9 cellular contexts compared by ENCODE assay signal in the genomic region with DNA sequence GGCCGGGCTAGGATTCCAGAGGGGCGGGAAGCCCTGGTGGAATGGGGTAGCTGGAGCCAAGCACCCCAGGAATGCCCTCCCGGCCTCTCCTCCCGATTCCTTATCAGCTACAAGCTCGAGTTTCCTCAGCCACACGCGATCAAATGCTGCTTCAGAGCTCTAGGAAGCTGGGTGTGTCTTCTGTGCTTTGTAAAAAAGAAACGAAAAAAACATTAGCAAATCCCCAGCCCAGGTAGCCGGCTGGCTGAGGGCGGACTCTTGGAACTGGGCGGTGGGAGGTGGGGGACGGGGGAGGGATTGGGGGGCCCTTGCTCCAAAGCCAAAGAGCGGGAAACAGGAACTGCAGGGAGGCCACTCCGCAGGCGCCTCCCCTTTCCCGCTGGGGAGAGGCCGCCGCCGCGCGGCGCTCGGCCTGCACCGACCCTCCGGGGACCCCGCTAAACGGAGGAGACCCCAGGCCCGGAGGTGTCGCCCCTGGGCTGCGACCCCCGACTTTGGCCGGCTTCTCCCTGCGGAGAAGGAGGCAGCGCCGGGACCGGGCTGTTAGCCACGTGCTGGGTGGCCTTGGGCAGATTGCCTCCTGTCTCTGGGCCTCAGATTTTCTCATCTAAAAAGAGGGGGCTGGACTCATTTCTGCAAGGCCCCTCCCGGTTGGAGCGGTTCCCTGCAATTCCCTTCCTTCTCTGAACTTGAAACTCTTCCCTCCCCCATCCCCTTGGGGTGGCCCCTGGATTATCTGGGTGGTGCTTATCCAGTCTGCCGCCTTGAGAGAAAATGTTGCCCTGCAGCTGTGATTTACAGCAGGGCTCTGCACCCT. TPM values are rescaled to one million over a fixed set of nuclear protein-coding genes. Genes with fewer than 3 reads are reported as not detected.
A peak's percentile ranks its signal among the peaks of the same experiment; 100 is the strongest.
DNase-seq lines count a peak whose midpoint lies in the region; ATAC-seq, FAIRE-seq and TF ChIP-seq lines count a peak whose summit lies in the region.
"Had no signal": no experiment of that assay in that cellular context is flagged by ENCODE, and none has a peak within 500 bp of the region (broad histone marks: within the 10 kb centered on the region; RNA-seq: fewer than 3 reads in every experiment).

No MANE protein-coding gene starts in this region.

- peaks cover 14% of the 10 kb centered on the region for H3K4me1 ChIP-seq in body of pancreas
- peaks cover 5% of the 10 kb centered on the region for H3K4me1 ChIP-seq in keratinocyte (ENCODE audit: control insufficient read depth, extremely low read depth, insufficient read depth, low read length)
- peaks cover 8% of the 10 kb centered on the region for H3K4me1 ChIP-seq in stomach smooth muscle (ENCODE audit: control insufficient read depth, insufficient read depth, low read length)

- no TSS peak for BruUV-seq in Calu3 (replicated peaks; lab: Mats Ljungman, UMichigan)

- peak overlapping the region; percentile 56 for H3K4me2 ChIP-seq in keratinocyte (ENCODE audit: control insufficient read depth, extremely low read depth, insufficient read depth, low read depth, low read length)

- TF ChIP-seq CTCF in Calu3 (IDR thresholded peaks at IDR 0.05; ENCODE audit: unreplicated experiment) (no peak), body of pancreas (IDR thresholded peaks at IDR 0.05) (peak in 3 of 7 experiments; percentile 18 to 31 (median 25)), keratinocyte (optimal IDR thresholded peaks at IDR 0.05 in 1 of 3, IDR thresholded peaks at IDR 0.05 in 1 of 3, conservative IDR thresholded peaks at IDR 0.05 in 1 of 3; ENCODE audit: extremely low read depth in 1 of 3, insufficient read depth in 2 of 3, low read length in 3 of 3) (peak in 1 of 3 experiments; percentile 26)

- H3K4me3 ChIP-seq in body of pancreas (peak overlapping the region; percentile 18 to 48), keratinocyte (ENCODE audit: control insufficient read depth in 2 of 3, extremely low read depth in 1 of 3, insufficient read depth in 2 of 3, low read depth in 1 of 3, low read length in 3 of 3) (peak overlapping the region in 2 of 3 experiments; percentile 18 to 38), stomach smooth muscle (ENCODE audit: low read length in 2 of 2) (peak overlapping the region; percentile 40 to 64)

- H3K79me2 ChIP-seq in keratinocyte (ENCODE audit: control insufficient read depth, insufficient read depth, low read length) = no peaks in the 10 kb centered on the region

- H3K9me3 ChIP-seq in body of pancreas = no peaks in the 10 kb centered on the region
- H3K9me3 ChIP-seq in keratinocyte (ENCODE audit: control insufficient read depth, low read depth, low read length) = peaks cover 6% of the 10 kb centered on the region
- no peaks in the 10 kb centered on the region for H3K9me3 ChIP-seq in stomach smooth muscle (ENCODE audit: control insufficient read depth in 2 of 2, low read length in 2 of 2)

- no peaks in the 10 kb centered on the region for H3K9me1 ChIP-seq in keratinocyte (ENCODE audit: control insufficient read depth, extremely low read depth, insufficient read depth, low read length)

- FAIRE-seq in keratinocyte (lab: Jason Lieb, UNC) = peak; percentile 39

- H3K9ac ChIP-seq in keratinocyte (ENCODE audit: control insufficient read depth, extremely low read depth, insufficient read depth, low read length) = peak overlapping the region; percentile 63
- H3K9ac ChIP-seq in stomach smooth muscle (ENCODE audit: low read length in 2 of 2) = peak overlapping the region; percentile 21 to 37

- DNase-seq in Calu3 (peak; percentile 65), HuH-7 (ENCODE audit: low spot score) (peak; percentile 64), body of pancreas (peak; percentile 68 to 87 (median 76)), keratinocyte (ENCODE audit: low read depth, low spot score) (no peak), NCI-H1930 (lab: John Stamatoyannopoulos, UW) (no peak), RPMI8226 (no peak), GDM1 (lab: John Stamatoyannopoulos, UW) (no peak)

- peak; percentile 84 for ATAC-seq in body of pancreas

- no peaks in the 10 kb centered on the region for H3K36me3 ChIP-seq in body of pancreas (replicated peaks in 1 of 2; ENCODE audit: insufficient read depth in 1 of 2, low read depth in 2 of 2)
- H3K36me3 ChIP-seq in keratinocyte (ENCODE audit: control insufficient read depth in 2 of 2, extremely low read depth in 1 of 2, insufficient read depth in 2 of 2, low read length in 2 of 2) = no peaks in the 10 kb centered on the region
- H3K36me3 ChIP-seq in stomach smooth muscle (ENCODE audit: control insufficient read depth in 2 of 2, insufficient read depth in 2 of 2, low read length in 2 of 2) = no peaks in the 10 kb centered on the region

- no peaks in the 10 kb centered on the region for H3K27me3 ChIP-seq in body of pancreas
- no peaks in the 10 kb centered on the region for H3K27me3 ChIP-seq in keratinocyte (ENCODE audit: control insufficient read depth, extremely low read depth, insufficient read depth, low read length)
- no peaks in the 10 kb centered on the region for H3K27me3 ChIP-seq in stomach smooth muscle (ENCODE audit: control insufficient read depth in 1 of 2, insufficient read depth in 2 of 2, low read length in 2 of 2)

- H2AFZ ChIP-seq in keratinocyte (ENCODE audit: control insufficient read depth, low read length) = peak overlapping the region; percentile 84

- 2 to 3% methylated on average over 14 to 37 of the region's 40 CpGs for WGBS in body of pancreas, 2 donors

- H3K9me3 Mint-ChIP-seq in Calu3 (ENCODE audit: low read depth, unreplicated experiment) = peaks cover 10% of the 10 kb centered on the region

- H3K4me3 Mint-ChIP-seq in Calu3 (ENCODE audit: low read depth, unreplicated experiment) = peak overlapping the region; percentile 24

- no peaks in the 10 kb centered on the region for H3K27me3 Mint-ChIP-seq in Calu3 (ENCODE audit: unreplicated experiment)

- TF ChIP-seq POLR2A in body of pancreas (IDR thresholded peaks at IDR 0.05) = peak in 2 of 3 donors; percentile 20 to 54

- dilution Hi-C loops in keratinocyte (cut with MboI; ENCODE audit: extremely low pct_ligation_motif_present, low sequenced_read_pairs) = no loop called here

- H3K27ac Mint-ChIP-seq in Calu3 (ENCODE audit: unreplicated experiment) = peak overlapping the region; percentile 48

- CTCF ChIA-PET in Calu3 (lab: Charles Lee) = interaction anchor here (0.6 to 1.9 kb wide), 5 partner anchors 14 to 107 kb away, joined by 3 to 9 read pairs (median 6); no protein-coding TSS in a partner anchor

- H3K4me1 Mint-ChIP-seq in Calu3 (ENCODE audit: low read depth, unreplicated experiment) = peaks cover 28% of the 10 kb centered on the region

- H3K36me3 Mint-ChIP-seq in Calu3 (ENCODE audit: insufficient read depth, unreplicated experiment) = no peaks in the 10 kb centered on the region

- intact Hi-C loops in Calu3 (cut with micrococcal nuclease; ENCODE audit: unreplicated experiment) = no loop called here
- intact Hi-C loops in body of pancreas (cut with DNase I) = no loop called here

- H3K27ac ChIP-seq in body of pancreas = peak overlapping the region; percentile 3 to 81 (median 78)
- H3K27ac ChIP-seq in keratinocyte (ENCODE audit: control insufficient read depth, insufficient read depth, low read length) = no peak overlapping the region
- H3K27ac ChIP-seq in stomach smooth muscle (ENCODE audit: low read length) = no peak overlapping the region

- no peaks in the 10 kb centered on the region for H4K20me1 ChIP-seq in keratinocyte (ENCODE audit: control insufficient read depth, extremely low read depth, insufficient read depth, low read length)

RNA-seq across cellular contexts. Expression of a gene that starts 40.9 kb away (rescaled TPM):
- total RNA-seq in Calu3 (2022) (1.0 and 1.6 TPM in 2 replicates), body of pancreas (not detected)
- polyA plus RNA-seq in keratinocyte = 0.25 to 1.7 TPM in 2 of 3 replicates, not detected in the other
- not detected for polyA plus RNA-seq in keratinocyte (2011; ENCODE audit: low read depth)
- polyA plus RNA-seq in keratinocyte (2011; cell fraction: cytosol; rRNA removed) = 0.34 and 0.51 TPM in 2 replicates
- polyA plus RNA-seq in keratinocyte (2011; cell fraction: nucleus; rRNA removed) = 0.32 TPM in 1 of 2 replicates, not detected in the other
- polyA plus RNA-seq in keratinocyte (2012; ENCODE audit: low replicate concordance) = not detected in 2 replicates
- not detected in 3 replicates for polyA minus RNA-seq in keratinocyte
- not detected for polyA minus RNA-seq in keratinocyte (2011; cell fraction: cytosol; rRNA and poly(A)+ RNA removed)
- polyA minus RNA-seq in keratinocyte (2011; cell fraction: nucleus; rRNA and poly(A)+ RNA removed) = not detected in 2 replicates
- total RNA-seq: pulmonary artery endothelial cell had no signal

Comparison
In these comparisons a context has a peak if more than half of its experiments do, and no peak if none do; other contexts are left out.
1. DNase-seq: peak in Calu3 (single experiment), HuH-7 (single experiment) and body of pancreas (4 of 4); none in keratinocyte (single experiment), NCI-H1930 (0 of 2), RPMI8226 (single experiment) and GDM1 (single experiment).
2. H3K27ac ChIP-seq: peak in body of pancreas (4 of 4); none in keratinocyte (single experiment) and stomach smooth muscle (single experiment).
3. Peak in every context shown above with its lines, with median percentiles within 50 percentile points of each other: H3K4me3 ChIP-seq.